Comparison of ENCODE assay signal across 15 cellular contexts in genomic region chr13:28408235-28408848, GRCh38.
DNase-seq lines count a peak whose midpoint lies in the region; ATAC-seq, FAIRE-seq and TF ChIP-seq lines count a peak whose summit lies in the region.
"Had no signal": no experiment of that assay in that cellular context is flagged by ENCODE, and none has a peak within 500 bp of the region (broad histone marks: within the 10 kb centered on the region; RNA-seq: fewer than 3 reads in every experiment).

No MANE protein-coding gene starts in this region.

- H2AFZ ChIP-seq in HepG2 (ENCODE audit: low read length) (no peak overlapping the region), mesenchymal stem cell (ENCODE audit: low read depth, low read length) (no peak overlapping the region)

- H2BK120ac ChIP-seq in mesenchymal stem cell (ENCODE audit: low read depth, low read length), result no peak overlapping the region

- BruUV-seq in HepG2 (replicated peaks; lab: Mats Ljungman, UMichigan), result no TSS peak

- H3K79me1 ChIP-seq in mesenchymal stem cell (replicated peaks; ENCODE audit: low read length, poor library complexity, severe bottlenecking), result no peaks in the 10 kb centered on the region

- H3K36me3 ChIP-seq in liver (ENCODE audit: control insufficient read depth in 4 of 4, insufficient read depth in 3 of 4, low read depth in 1 of 4, low read length in 3 of 4) (no peaks in the 10 kb centered on the region), HepG2 (replicated peaks in 1 of 2; ENCODE audit: control insufficient read depth in 1 of 2, insufficient read depth in 2 of 2, low read length in 2 of 2) (no peaks in the 10 kb centered on the region), mesenchymal stem cell (ENCODE audit: control insufficient read depth in 1 of 2, insufficient read depth in 2 of 2, low read depth in 1 of 2, low read length in 2 of 2) (no peaks in the 10 kb centered on the region)

- peak overlapping the region; percentile 58 to 82 for H3K18ac ChIP-seq in mesenchymal stem cell (ENCODE audit: low read depth in 1 of 2, low read length in 2 of 2)

- H4K91ac ChIP-seq in mesenchymal stem cell (ENCODE audit: low read length), result no peak overlapping the region

- no peaks in the 10 kb centered on the region for H4K20me1 ChIP-seq in HepG2 (ENCODE audit: insufficient read depth, low read length)

- H3K4me2 ChIP-seq in HepG2 (ENCODE audit: low read depth, low read length), result no peak overlapping the region
- H3K4me2 ChIP-seq in mesenchymal stem cell (ENCODE audit: low read length, poor library complexity, severe bottlenecking), result no peak overlapping the region

- no peaks in the 10 kb centered on the region for H3K4me1 ChIP-seq in liver (ENCODE audit: control insufficient read depth in 4 of 4, insufficient read depth in 4 of 4, low read length in 3 of 4)
- no peaks in the 10 kb centered on the region for H3K4me1 ChIP-seq in HepG2 (ENCODE audit: insufficient read depth, low read length)
- no peaks in the 10 kb centered on the region for H3K4me1 ChIP-seq in mesenchymal stem cell (ENCODE audit: control insufficient read depth, insufficient read depth, low read depth, low read length)

- peak overlapping the region; percentile 91 for H4K8ac ChIP-seq in mesenchymal stem cell (ENCODE audit: low read length)

- H3K14ac ChIP-seq in mesenchymal stem cell (ENCODE audit: low read length in 2 of 2), result no peak overlapping the region

- no peak overlapping the region for H3K4me3 ChIP-seq in liver (ENCODE audit: low read depth in 1 of 3, low read length in 3 of 3)
- no peak overlapping the region for H3K4me3 ChIP-seq in HepG2 (replicated peaks in 1 of 3; ENCODE audit: insufficient read depth in 1 of 3, low read depth in 2 of 3, low read length in 3 of 3)
- H3K4me3 ChIP-seq in mesenchymal stem cell (ENCODE audit: insufficient read depth in 1 of 2, low read depth in 1 of 2, low read length in 2 of 2), result no peak overlapping the region

- WGBS in liver, result 44% methylated on average over 8 of the region's 8 CpGs
- 31% methylated on average over 8 of the region's 8 CpGs for WGBS in HepG2 (ENCODE audit: low lambda C conversion rate)
- WGBS in mesenchymal stem cell, result 6% methylated on average over 8 of the region's 8 CpGs

- FAIRE-seq in HepG2 (lab: Jason Lieb, UNC), result no peak
- FAIRE-seq: A204.1, keratinocyte had no signal

- in situ Hi-C loops in HepG2 (cut with HindIII; ENCODE audit: extremely low pct_ligation_motif_present, low pct_unique_long_range_greater_than_20kb), result no loop called here

- no peak for DNase-seq in HepG2 (ENCODE audit: low spot score)
- peak; percentile 28 for DNase-seq in mesenchymal stem cell
- DNase-seq in cortex of kidney (lab: John Stamatoyannopoulos, UW), result no peak
- no peak for DNase-seq in NCI-H1694 (lab: John Stamatoyannopoulos, UW)
- DNase-seq: activated B cell treated with CpG ODN at 0.5 μM for 24 hours; activated naive CD4-positive, alpha-beta T cell; NCI-H1436 treated with DMSO at 0.1 percent for 48 hours had no signal

- H2BK5ac ChIP-seq in mesenchymal stem cell (ENCODE audit: low read depth, low read length, poor library complexity, severe bottlenecking), result no peak overlapping the region

- POLR2A ChIA-PET in HepG2 (lab: Yijun Ruan, JAX), result no interaction called here

- peak in 1 of 2 donors; percentile 10 for TF ChIP-seq RAD21 in liver (IDR thresholded peaks at IDR 0.05)
- no peak for TF ChIP-seq RAD21 in HepG2 (CRISPR knock-in tag; IDR thresholded peaks at IDR 0.05)

- CTCF ChIA-PET in HepG2 (lab: Yijun Ruan, JAX; ENCODE audit: low intra/inter-chr PET ratio, low total read pairs), result no interaction called here

- TF ChIP-seq CTCF in liver (IDR thresholded peaks at IDR 0.05; ENCODE audit: low read depth, low read length, missing input control), result no peak
- TF ChIP-seq CTCF in HepG2 (CRISPR knock-in tag; IDR thresholded peaks at IDR 0.05), result no peak

- H3K4ac ChIP-seq in mesenchymal stem cell (ENCODE audit: low read depth in 1 of 2, low read length in 2 of 2), result peak overlapping the region in 1 of 2 experiments; percentile 49

- H3K9me3 ChIP-seq in liver (ENCODE audit: control insufficient read depth in 4 of 4, low read length in 3 of 4) (no peaks in the 10 kb centered on the region), HepG2 (ENCODE audit: low read length) (no peaks in the 10 kb centered on the region), mesenchymal stem cell (ENCODE audit: control insufficient read depth, low read length) (no peaks in the 10 kb centered on the region)

- H3K9ac ChIP-seq in liver (ENCODE audit: low read depth in 1 of 2, low read length in 2 of 2) (no peak overlapping the region), HepG2 (ENCODE audit: insufficient read depth, low read depth, low read length) (no peak overlapping the region), mesenchymal stem cell (ENCODE audit: low read length) (no peak overlapping the region)

- H3K23ac ChIP-seq in mesenchymal stem cell (ENCODE audit: low read length in 2 of 2), result no peak overlapping the region

- H2AK5ac ChIP-seq in mesenchymal stem cell (ENCODE audit: low read length, severe bottlenecking), result no peak overlapping the region

- H3K27ac ChIP-seq in liver (ENCODE audit: low read depth in 1 of 2, low read length in 2 of 2), result peak overlapping the region in 1 of 2 donors; percentile 6
- H3K27ac ChIP-seq in HepG2 (ENCODE audit: extremely low read length, insufficient read depth, low read length), result no peak overlapping the region
- no peak overlapping the region for H3K27ac ChIP-seq in mesenchymal stem cell (ENCODE audit: low read length, poor library complexity, severe bottlenecking)
- H3K27ac ChIP-seq: HL-60 had no signal

- TF ChIP-seq EP300 in HepG2 (IDR thresholded peaks at IDR 0.05; ENCODE audit: low read depth in 2 of 2, low read length in 2 of 2) (no peak), HepG2 (CRISPR knock-in tag; IDR thresholded peaks at IDR 0.05; ENCODE audit: borderline replicate concordance) (no peak)

- ATAC-seq in HepG2, result no peak
- ATAC-seq in esophagus mucosa, result peak; percentile 76
- no peak for ATAC-seq in HG03196 (IDR thresholded peaks at IDR 0.05; ENCODE audit: unreplicated experiment)
- no peak for ATAC-seq in HG02870 (IDR thresholded peaks at IDR 0.05; ENCODE audit: unreplicated experiment)
- ATAC-seq: Panc1 had no signal

- no peaks in the 10 kb centered on the region for H3K79me2 ChIP-seq in HepG2 (ENCODE audit: insufficient read depth, low read length)

- H2BK12ac ChIP-seq in mesenchymal stem cell (ENCODE audit: low read length in 2 of 2), result peak overlapping the region in 1 of 2 experiments; percentile 94

- TF ChIP-seq POLR2A in HepG2 (IDR thresholded peaks at IDR 0.05; ENCODE audit: insufficient read depth in 1 of 2, low read depth in 2 of 2, low read length in 2 of 2), result no peak

- intact Hi-C loops in HepG2 (cut with micrococcal nuclease; ENCODE audit: unreplicated experiment), result no loop called here

- H2BK15ac ChIP-seq in mesenchymal stem cell (ENCODE audit: low read depth, poor library complexity, severe bottlenecking), result no peak overlapping the region

- H3K27me3 ChIP-seq in liver (ENCODE audit: control insufficient read depth in 4 of 4, insufficient read depth in 4 of 4, low read length in 3 of 4) (no peaks in the 10 kb centered on the region), HepG2 (ENCODE audit: control insufficient read depth in 1 of 2, insufficient read depth in 2 of 2, low read length in 2 of 2) (no peaks in the 10 kb centered on the region; a peak in 2 of 5 replicates), mesenchymal stem cell (ENCODE audit: control insufficient read depth in 1 of 2, insufficient read depth in 1 of 2, low read length in 2 of 2) (peaks cover 0 to 4% of the 10 kb centered on the region in 2 experiments)

TF ChIP-seq in liver, 16 proteins besides CTCF, POLR2A, EP300 and RAD21 (continues in another document):
- no peak for TF ChIP-seq HNF4G (IDR thresholded peaks at IDR 0.05)
- TF ChIP-seq TAF1 (conservative IDR thresholded peaks at IDR 0.05), result no peak
- peak; percentile 35 for TF ChIP-seq SP1 (IDR thresholded peaks at IDR 0.05)
- TF ChIP-seq HNF4A (conservative IDR thresholded peaks at IDR 0.05), result no peak
- TF ChIP-seq NR2F2 (IDR thresholded peaks at IDR 0.05), result peak; percentile 82
- no peak for TF ChIP-seq FOXA1 (IDR thresholded peaks at IDR 0.05)
- no peak for TF ChIP-seq GABPA (IDR thresholded peaks at IDR 0.05 in 1 of 2, conservative IDR thresholded peaks at IDR 0.05 in 1 of 2)
- no peak for TF ChIP-seq JUND (IDR thresholded peaks at IDR 0.05)
- TF ChIP-seq FOXA2 (IDR thresholded peaks at IDR 0.05), result no peak

TF ChIP-seq in HepG2, 621 proteins besides CTCF, POLR2A, EP300 and RAD21:
- no peak for TF ChIP-seq HDAC2 (CRISPR knock-in tag; IDR thresholded peaks at IDR 0.05)
